ENCODE assay signal across 15 cellular contexts in the genomic region with DNA sequence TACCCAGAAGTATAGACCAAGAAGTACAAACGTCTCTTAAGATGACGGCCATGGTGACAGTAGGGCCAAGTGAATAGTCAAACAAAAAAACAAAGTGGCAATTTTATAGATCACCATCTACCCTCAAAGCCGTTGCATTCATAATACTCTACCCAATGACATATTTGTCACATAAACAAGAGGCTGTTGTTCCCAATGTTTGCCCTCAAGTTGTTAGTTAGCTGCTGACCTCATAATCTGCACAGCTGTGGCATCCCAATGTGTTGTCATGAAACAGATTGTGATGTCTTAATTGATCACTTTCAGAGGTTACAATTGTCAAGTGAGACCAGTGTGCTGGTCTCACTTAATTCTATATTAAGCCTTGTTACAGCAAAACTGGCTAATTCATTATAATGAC.
DNase-seq lines count a peak whose midpoint lies in the region; ATAC-seq lines count a peak whose summit lies in the region.
"Had no signal": no experiment of that assay in that cellular context is flagged by ENCODE, and none has a peak within 500 bp of the region (broad histone marks: within the 10 kb centered on the region; RNA-seq: fewer than 3 reads in every experiment).

No MANE protein-coding gene starts in this region.

- DNase-seq in NCI-H82 (lab: John Stamatoyannopoulos, UW): peak; percentile 35
- DNase-seq in NCI-H82 treated with DMSO at 0.1 percent for 48 hours (lab: John Stamatoyannopoulos, UW; ENCODE audit: unreplicated experiment): no peak
- DNase-seq in globus pallidus (ENCODE audit: low spot score): peak; percentile 71
- peak; percentile 65 for DNase-seq in pons (ENCODE audit: low spot score)
- DNase-seq in NCI-H1417 treated with DMSO at 0.1 percent for 48 hours (lab: John Stamatoyannopoulos, UW): no peak
- DNase-seq in stimulated activated naive CD4-positive, alpha-beta T cell (lab: John Stamatoyannopoulos, UW): no peak
- DNase-seq: 8988T; Calu3; CD8-positive, alpha-beta T cell; DND-41; EL; H9; IMR-90 had no signal

- no peak for ATAC-seq in HG03521 (IDR thresholded peaks at IDR 0.05; ENCODE audit: unreplicated experiment)
- ATAC-seq: CD8-positive, alpha-beta T cell; GM12878 had no signal

Comparison
In these comparisons a context has a peak if more than half of its experiments do, and no peak if none do; other contexts are left out.
1. DNase-seq: peak in NCI-H82 (single experiment), globus pallidus (single experiment) and pons (single experiment); none in NCI-H82 treated with DMSO at 0.1 percent for 48 hours (single experiment), NCI-H1417 treated with DMSO at 0.1 percent for 48 hours (single experiment) and stimulated activated naive CD4-positive, alpha-beta T cell (0 of 6).